12 cellular contexts compared by ENCODE assay signal in the genomic region with DNA sequence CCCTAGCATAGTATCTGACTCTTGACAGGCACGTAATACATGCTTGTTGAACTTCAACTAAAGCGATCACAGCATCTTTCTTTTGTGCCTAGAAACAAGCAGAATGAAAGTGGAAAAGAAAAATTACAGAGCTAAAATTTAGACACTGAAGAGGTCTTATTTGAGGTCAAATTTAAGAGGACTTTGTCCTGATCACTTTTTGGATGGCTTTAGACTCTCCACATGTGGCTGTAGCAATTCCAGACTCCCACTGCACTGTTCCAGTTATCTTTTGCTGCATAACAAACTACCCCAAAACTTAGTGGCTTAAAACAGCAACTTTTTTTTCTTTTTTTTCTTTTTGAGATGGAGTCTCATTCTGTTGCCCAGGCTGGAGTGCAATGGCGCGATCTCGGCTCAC. TPM values are rescaled to one million over a fixed set of nuclear protein-coding genes. Genes with fewer than 3 reads are reported as not detected.
DNase-seq lines count a peak whose midpoint lies in the region; TF ChIP-seq lines count a peak whose summit lies in the region.
"Had no signal": no experiment of that assay in that cellular context is flagged by ENCODE, and none has a peak within 500 bp of the region (broad histone marks: within the 10 kb centered on the region; RNA-seq: fewer than 3 reads in every experiment).

No MANE protein-coding gene starts in this region.

- H4K91ac ChIP-seq in mesenchymal stem cell (ENCODE audit: low read length), result no peak overlapping the region

- H2AK5ac ChIP-seq in mesenchymal stem cell (ENCODE audit: low read length, severe bottlenecking), result no peak overlapping the region

- H3K4me3 ChIP-seq in ACC112 (ENCODE audit: low read depth, low read length), result no peak overlapping the region
- H3K4me3 ChIP-seq in adipocyte (ENCODE audit: low read length), result no peak overlapping the region
- H3K4me3 ChIP-seq in mesenchymal stem cell (ENCODE audit: insufficient read depth in 1 of 2, low read depth in 1 of 2, low read length in 2 of 2), result no peak overlapping the region
- H3K4me3 ChIP-seq in vagina, result no peak overlapping the region
- H3K4me3 ChIP-seq: BLaER1, GM23248 had no signal

- H3K27me3 ChIP-seq in ACC112 (ENCODE audit: insufficient read depth, low read length) (no peaks in the 10 kb centered on the region), adipocyte (replicated peaks; ENCODE audit: control insufficient read depth, insufficient read depth, low read length) (no peaks in the 10 kb centered on the region), mesenchymal stem cell (ENCODE audit: control insufficient read depth in 1 of 2, insufficient read depth in 1 of 2, low read length in 2 of 2) (no peaks in the 10 kb centered on the region), vagina (no peaks in the 10 kb centered on the region)
- H3K27me3 ChIP-seq: BLaER1 had no signal

- H2AFZ ChIP-seq in ACC112 (ENCODE audit: low read length, unreplicated experiment), result no peak overlapping the region
- H2AFZ ChIP-seq in mesenchymal stem cell (ENCODE audit: low read depth, low read length), result no peak overlapping the region

- H3K4me1 ChIP-seq in ACC112 (ENCODE audit: control insufficient read depth, insufficient read depth, low read length, unreplicated experiment), result peaks cover 40% of the 10 kb centered on the region
- H3K4me1 ChIP-seq in adipocyte (ENCODE audit: control insufficient read depth, insufficient read depth, low read length), result peaks cover 77% of the 10 kb centered on the region
- no peaks in the 10 kb centered on the region for H3K4me1 ChIP-seq in mesenchymal stem cell (ENCODE audit: control insufficient read depth, insufficient read depth, low read depth, low read length)
- peaks cover 21% of the 10 kb centered on the region for H3K4me1 ChIP-seq in vagina
- H3K4me1 ChIP-seq: Caco-2 had no signal

- no peaks in the 10 kb centered on the region for H3K79me2 ChIP-seq in ACC112 (ENCODE audit: control insufficient read depth, insufficient read depth, low read length, unreplicated experiment)

- H3K36me3 ChIP-seq in ACC112 (ENCODE audit: insufficient read depth, low read length) (no peaks in the 10 kb centered on the region), adipocyte (ENCODE audit: control insufficient read depth, insufficient read depth, low read length, severe bottlenecking) (no peaks in the 10 kb centered on the region), mesenchymal stem cell (ENCODE audit: control insufficient read depth in 1 of 2, insufficient read depth in 2 of 2, low read depth in 1 of 2, low read length in 2 of 2) (no peaks in the 10 kb centered on the region), vagina (no peaks in the 10 kb centered on the region)
- H3K36me3 ChIP-seq: BLaER1 had no signal

- no peak overlapping the region for H3K14ac ChIP-seq in mesenchymal stem cell (ENCODE audit: low read length in 2 of 2)

- H2BK15ac ChIP-seq in mesenchymal stem cell (ENCODE audit: low read depth, poor library complexity, severe bottlenecking), result no peak overlapping the region

- intact Hi-C loops in vagina (cut with DNase I), result loop anchor here (10.0 kb wide), 1 partner anchor 426 kb away; no protein-coding TSS in a partner anchor
- intact Hi-C loops in head of caudate nucleus (cut with DNase I), result no loop called here

- no peak for TF ChIP-seq CTCF in vagina (IDR thresholded peaks at IDR 0.05)

- H2BK120ac ChIP-seq in mesenchymal stem cell (ENCODE audit: low read depth, low read length), result no peak overlapping the region

- DNase-seq in adipocyte (ENCODE audit: low read depth) (no peak), mesenchymal stem cell (no peak), vagina (ENCODE audit: extremely low spot score in 2 of 2) (no peak), NCI-H2171 (lab: John Stamatoyannopoulos, UW) (no peak), head of caudate nucleus (no peak)
- DNase-seq: AML-193; Caco-2; CD8-positive, alpha-beta memory T cell; DMS53; GM23248 had no signal

- TF ChIP-seq POLR2A in vagina (IDR thresholded peaks at IDR 0.05), result no peak

- H3K27ac ChIP-seq in ACC112 (ENCODE audit: low read depth, low read length) (peak overlapping the region; percentile 97), mesenchymal stem cell (ENCODE audit: low read length, poor library complexity, severe bottlenecking) (no peak overlapping the region), vagina (peak overlapping the region; percentile 73)
- H3K27ac ChIP-seq: BLaER1 had no signal

- no peak overlapping the region for H2BK12ac ChIP-seq in mesenchymal stem cell (ENCODE audit: low read length in 2 of 2)

- H3K4ac ChIP-seq in mesenchymal stem cell (ENCODE audit: low read depth in 1 of 2, low read length in 2 of 2), result no peak overlapping the region

- H3K18ac ChIP-seq in mesenchymal stem cell (ENCODE audit: low read depth in 1 of 2, low read length in 2 of 2), result no peak overlapping the region

- 94% methylated on average over 5 of the region's 5 CpGs for WGBS in mesenchymal stem cell

- H3K9me3 ChIP-seq in adipocyte (ENCODE audit: control insufficient read depth, low read length) (no peaks in the 10 kb centered on the region), mesenchymal stem cell (ENCODE audit: control insufficient read depth, low read length) (no peaks in the 10 kb centered on the region), vagina (no peaks in the 10 kb centered on the region)
- H3K9me3 ChIP-seq: BLaER1, Caco-2 had no signal

- no peak overlapping the region for H4K8ac ChIP-seq in mesenchymal stem cell (ENCODE audit: low read length)

- H2BK5ac ChIP-seq in mesenchymal stem cell (ENCODE audit: low read depth, low read length, poor library complexity, severe bottlenecking), result no peak overlapping the region

- H3K9ac ChIP-seq in adipocyte (ENCODE audit: low read length) (peak overlapping the region; percentile 74), mesenchymal stem cell (ENCODE audit: low read length) (peak overlapping the region; percentile 49)
- H3K9ac ChIP-seq: BLaER1 had no signal

- H3K4me2 ChIP-seq in mesenchymal stem cell (ENCODE audit: low read length, poor library complexity, severe bottlenecking), result no peak overlapping the region
- H3K4me2 ChIP-seq: BLaER1 had no signal

- H3K79me1 ChIP-seq in mesenchymal stem cell (replicated peaks; ENCODE audit: low read length, poor library complexity, severe bottlenecking), result no peaks in the 10 kb centered on the region

- no peak overlapping the region for H3K23ac ChIP-seq in mesenchymal stem cell (ENCODE audit: low read length in 2 of 2)

RNA-seq across cellular contexts. Expression of a gene that starts 23.5 kb away (rescaled TPM):
- 38.5 TPM for polyA plus RNA-seq in mesenchymal stem cell (2013, experiment 1 of 2)
- 40.8 TPM for polyA plus RNA-seq in mesenchymal stem cell (2013, experiment 2 of 2)
- 14.5 TPM for total RNA-seq in vagina

RNA-seq across cellular contexts. Expression of a gene that starts 23.8 kb away (rescaled TPM):
- 4.5 TPM for polyA plus RNA-seq in mesenchymal stem cell (2013, experiment 1 of 2)
- polyA plus RNA-seq in mesenchymal stem cell (2013, experiment 2 of 2), result 3.8 TPM
- 30.0 TPM for total RNA-seq in vagina
